Comparison of ENCODE assay signal across 23 cellular contexts in the genomic region with DNA sequence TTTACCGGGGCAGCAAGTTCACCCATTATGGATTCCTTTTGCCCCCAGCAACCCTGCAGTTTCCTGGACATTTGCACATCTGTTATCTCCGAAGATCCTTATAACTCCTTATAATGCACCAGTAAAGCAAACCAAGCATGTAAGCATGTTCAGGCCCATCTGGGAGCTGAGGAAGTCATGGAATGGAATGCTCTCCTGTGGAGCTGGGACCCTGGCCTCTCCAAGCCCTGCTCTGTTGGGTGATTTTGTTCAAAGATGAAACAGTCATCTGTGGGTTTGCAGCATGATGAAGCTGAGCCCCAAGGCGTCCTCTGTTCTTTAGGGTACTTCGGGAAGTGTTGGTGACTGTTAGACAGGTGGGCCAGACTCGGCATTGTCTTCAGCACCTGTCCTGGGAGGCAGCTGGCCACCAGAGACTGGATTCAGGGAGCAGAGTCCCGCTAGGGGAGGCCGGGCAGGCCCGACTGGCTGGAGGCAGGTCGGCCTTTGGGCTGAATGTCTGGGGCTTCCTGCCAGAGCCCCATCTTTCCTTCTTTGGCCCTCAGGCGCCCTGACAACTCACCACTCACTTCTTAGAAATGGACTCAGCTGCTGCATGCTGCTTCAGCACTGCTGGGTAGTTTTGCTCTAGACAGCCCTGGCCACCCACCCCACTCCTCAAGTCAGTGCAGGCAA.
"Had no signal": no experiment of that assay in that cellular context is flagged by ENCODE, and none has a peak within 500 bp of the region (broad histone marks: within the 10 kb centered on the region; RNA-seq: fewer than 3 reads in every experiment).

No MANE protein-coding gene starts in this region.

- H3K9me3 Mint-ChIP-seq: activated CD4-positive, alpha-beta memory T cell treated with anti-CD3 and anti-CD28 coated beads for 36 hours; activated T-cell treated with anti-CD3 and anti-CD28 coated beads, Interleukin-2, amount 50 U/mL, for 24 hours; activated T-helper 17 cell treated with anti-CD3 and anti-CD28 coated beads, Interleukin-2, amount 50 U/mL, for 72 hours; nephron; T-cell; T-helper 2 cell treated with Interferon-gamma antibody and Interleukin-4, amounts not matched to agents 5 μg/mL and 100 μg/mL, for 36 hours had no signal

- H3K36me3 ChIP-seq: esophagus squamous epithelium, right atrium auricular region had no signal

- H3K4me3 ChIP-seq: esophagus squamous epithelium, right atrium auricular region, tibial nerve had no signal

- H3K27me3 ChIP-seq: esophagus squamous epithelium, right atrium auricular region had no signal

- H2AFZ ChIP-seq: parathyroid adenoma had no signal

- H3K9ac ChIP-seq: parathyroid adenoma had no signal

- H3K27me3 Mint-ChIP-seq: activated CD4-positive, alpha-beta memory T cell treated with anti-CD3 and anti-CD28 coated beads for 36 hours; activated CD4-positive, alpha-beta T cell treated with anti-CD3 and anti-CD28 coated beads for 36 hours; activated T-cell treated with anti-CD3 and anti-CD28 coated beads, Interleukin-2, amount 50 U/mL, for 24 hours; activated T-helper 17 cell treated with anti-CD3 and anti-CD28 coated beads, Interleukin-2, amount 50 U/mL, for 72 hours; T-cell had no signal

- FAIRE-seq: frontal cortex, islet of Langerhans had no signal

- H3K36me3 Mint-ChIP-seq: activated CD4-positive, alpha-beta memory T cell treated with anti-CD3 and anti-CD28 coated beads for 36 hours had no signal

- H3K27ac ChIP-seq: epithelial cell of prostate, esophagus squamous epithelium, parathyroid adenoma, right atrium auricular region, tibial nerve had no signal

- H3K9me3 ChIP-seq: esophagus squamous epithelium, right atrium auricular region, tibial nerve had no signal

- H3K27ac Mint-ChIP-seq: activated CD4-positive, alpha-beta memory T cell treated with anti-CD3 and anti-CD28 coated beads for 36 hours; activated CD4-positive, alpha-beta T cell treated with anti-CD3 and anti-CD28 coated beads for 36 hours; activated T-cell treated with anti-CD3 and anti-CD28 coated beads, Interleukin-2, amount 50 U/mL, for 24 hours; activated T-helper 17 cell treated with anti-CD3 and anti-CD28 coated beads, Interleukin-2, amount 50 U/mL, for 72 hours; nephron; T-cell; T-helper 2 cell treated with Interferon-gamma antibody and Interleukin-4, amounts not matched to agents 5 μg/mL and 100 μg/mL, for 36 hours had no signal

- H3K4me3 Mint-ChIP-seq: activated CD4-positive, alpha-beta memory T cell treated with anti-CD3 and anti-CD28 coated beads for 36 hours; activated CD4-positive, alpha-beta T cell treated with anti-CD3 and anti-CD28 coated beads for 36 hours; activated T-cell treated with anti-CD3 and anti-CD28 coated beads, Interleukin-2, amount 50 U/mL, for 24 hours; activated T-helper 17 cell treated with anti-CD3 and anti-CD28 coated beads, Interleukin-2, amount 50 U/mL, for 72 hours; nephron; T-cell; T-helper 2 cell treated with Interferon-gamma antibody and Interleukin-4, amounts not matched to agents 5 μg/mL and 100 μg/mL, for 36 hours had no signal

- DNase-seq: activated CD4-positive, alpha-beta memory T cell treated with anti-CD3 and anti-CD28 coated beads for 36 hours; activated CD4-positive, alpha-beta T cell treated with anti-CD3 and anti-CD28 coated beads for 36 hours; activated CD4-positive, CD25-positive, alpha-beta regulatory T cell; activated CD8-positive, alpha-beta memory T cell treated with anti-CD3 and anti-CD28 coated beads, Interleukin-2, amount 50 U/mL, for 48 hours; activated gamma-delta T cell treated with Interleukin-2 at 50 U/mL for 16 hours; activated naive CD4-positive, alpha-beta T cell treated with anti-CD3 and anti-CD28 coated beads, Interleukin-2, amount 50 U/mL, for 16 hours; activated T-cell treated with anti-CD3 and anti-CD28 coated beads, Interleukin-2, amount 50 U/mL, for 24 hours; amniotic stem cell; esophagus squamous epithelium; left cardiac atrium; left ventricle myocardium superior; stimulated activated CD4-positive, alpha-beta T cell treated with anti-CD3 and anti-CD28 coated beads, Interleukin-15, amount 100 ng/mL, for 24 hours; stimulated activated naive CD4-positive, alpha-beta T cell treated with Interleukin-2 at 50 U/mL for 16 hours; T-cell had no signal

- ATAC-seq: activated CD4-positive, alpha-beta T cell treated with anti-CD3 and anti-CD28 coated beads for 36 hours; activated T-helper 17 cell treated with anti-CD3 and anti-CD28 coated beads, Interleukin-2, amount 50 U/mL, for 72 hours; left cardiac atrium; left ventricle myocardium superior; T-cell had no signal

- H3K4me1 ChIP-seq: parathyroid adenoma had no signal
